ENCODE assay signal across 20 cellular contexts in the genomic region with DNA sequence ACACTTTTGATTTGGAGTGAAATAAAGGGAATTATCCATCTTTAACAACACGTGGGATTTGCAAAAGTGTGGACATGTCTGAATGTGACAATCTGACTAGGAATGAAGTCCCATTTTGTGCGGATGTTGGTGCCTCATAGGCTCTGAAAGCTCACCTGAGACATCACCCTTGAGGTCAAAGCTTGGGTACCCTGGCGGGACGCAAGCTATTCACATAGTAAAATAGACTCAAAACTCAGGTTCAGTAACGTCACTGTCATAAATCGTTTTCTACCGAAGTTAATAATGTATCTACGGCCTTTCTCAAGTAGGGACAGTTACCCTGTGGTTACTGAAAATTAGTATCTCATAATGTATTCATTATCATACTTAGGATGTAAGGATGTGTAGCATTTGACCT.
A peak's percentile ranks its signal among the peaks of the same experiment; 100 is the strongest.
DNase-seq lines count a peak whose midpoint lies in the region; ATAC-seq and TF ChIP-seq lines count a peak whose summit lies in the region.
"Had no signal": no experiment of that assay in that cellular context is flagged by ENCODE, and none has a peak within 500 bp of the region (broad histone marks: within the 10 kb centered on the region; RNA-seq: fewer than 3 reads in every experiment).

No MANE protein-coding gene starts in this region.

- peaks cover 7% of the 10 kb centered on the region for H3K27me3 Mint-ChIP-seq in glutamatergic neuron (ENCODE audit: unreplicated experiment)
- H3K27me3 Mint-ChIP-seq in nephron (ENCODE audit: low read depth) = no peaks in the 10 kb centered on the region

- no peaks in the 10 kb centered on the region for H3K9me2 ChIP-seq in Karpas-422 (replicated peaks; ENCODE audit: insufficient read depth, low read length)

- H3K4me1 ChIP-seq in Karpas-422 (ENCODE audit: low read length) (no peaks in the 10 kb centered on the region), rectal smooth muscle tissue (ENCODE audit: control insufficient read depth, insufficient read depth, low read length) (peaks cover 33% of the 10 kb centered on the region)
- H3K4me1 ChIP-seq: A549 had no signal

- H3K36me3 Mint-ChIP-seq in glutamatergic neuron (ENCODE audit: unreplicated experiment) (no peaks in the 10 kb centered on the region), nephron (ENCODE audit: low read depth) (peaks cover 36% of the 10 kb centered on the region)
- H3K36me3 Mint-ChIP-seq: CD8-positive, alpha-beta T cell had no signal

- no peak overlapping the region for H3K4me2 ChIP-seq in Karpas-422 (ENCODE audit: low read depth, low read length, poor library complexity, severe bottlenecking)
- H3K4me2 ChIP-seq: A549 had no signal

- H3K9me3 ChIP-seq in Karpas-422 (ENCODE audit: low read length) = no peaks in the 10 kb centered on the region
- H3K9me3 ChIP-seq: A549, Caco-2 had no signal

- H3K9ac ChIP-seq in Karpas-422 (ENCODE audit: low read length) (no peak overlapping the region), rectal smooth muscle tissue (ENCODE audit: low read length) (no peak overlapping the region)
- H3K9ac ChIP-seq: BLaER1 treated with 17β-estradiol and CSF1 and Interleukin-3, amounts not matched to agents 10 nM and 100 nM had no signal

- DNase-seq in Karpas-422 (peak; percentile 12), glutamatergic neuron (no peak), activated gamma-delta T cell (lab: John Stamatoyannopoulos, UW) (no peak), NCI-H1105 (lab: John Stamatoyannopoulos, UW) (no peak)
- DNase-seq: AML-193; Caco-2; Calu3; CD4-positive, alpha-beta T cell; CD8-positive, alpha-beta T cell; DMS79 treated with DMSO at 0.1 percent for 48 hours; GF-D8 had no signal

- H3K9me3 Mint-ChIP-seq in glutamatergic neuron (ENCODE audit: unreplicated experiment) = peaks cover 11% of the 10 kb centered on the region
- H3K9me3 Mint-ChIP-seq in nephron = no peaks in the 10 kb centered on the region
- H3K9me3 Mint-ChIP-seq: CD4-positive, alpha-beta T cell; CD8-positive, alpha-beta T cell had no signal

- peaks cover 44% of the 10 kb centered on the region for H3K4me1 Mint-ChIP-seq in glutamatergic neuron (ENCODE audit: low read depth, unreplicated experiment)
- H3K4me1 Mint-ChIP-seq in nephron = peaks cover 62% of the 10 kb centered on the region
- H3K4me1 Mint-ChIP-seq: B cell had no signal

- TF ChIP-seq CTCF in glutamatergic neuron (IDR thresholded peaks at IDR 0.05; ENCODE audit: partially characterized antibody, unreplicated experiment) (no peak), nephron (IDR thresholded peaks at IDR 0.05; ENCODE audit: unreplicated experiment in 3 of 3) (no peak)

- no peak overlapping the region for H2AFZ ChIP-seq in Karpas-422 (ENCODE audit: low read length)

- no peak for ATAC-seq in HG02588 (IDR thresholded peaks at IDR 0.05; ENCODE audit: unreplicated experiment)
- ATAC-seq: A549; CD8-positive, alpha-beta T cell; GM12878 had no signal

- no peak overlapping the region for H3K27ac ChIP-seq in Karpas-422 (ENCODE audit: low read length)
- H3K27ac ChIP-seq in rectal smooth muscle tissue (ENCODE audit: low read depth, low read length) = peak overlapping the region; percentile 48
- H3K27ac ChIP-seq: 22Rv1, A549, C4-2B had no signal

- H3K27ac Mint-ChIP-seq in glutamatergic neuron (ENCODE audit: unreplicated experiment) (peak overlapping the region; percentile 86), nephron (peak overlapping the region; percentile 77 to 89 (median 87))
- H3K27ac Mint-ChIP-seq: B cell; CD4-positive, alpha-beta T cell; CD8-positive, alpha-beta T cell had no signal

- H3K36me3 ChIP-seq in Karpas-422 (ENCODE audit: insufficient read depth, low read length) = no peaks in the 10 kb centered on the region
- no peaks in the 10 kb centered on the region for H3K36me3 ChIP-seq in rectal smooth muscle tissue (ENCODE audit: control insufficient read depth, insufficient read depth, low read length)

- H3K79me2 ChIP-seq in Karpas-422 (ENCODE audit: low read length) = no peaks in the 10 kb centered on the region

- no peaks in the 10 kb centered on the region for H4K20me1 ChIP-seq in Karpas-422 (ENCODE audit: insufficient read depth, low read depth, low read length)

- no peaks in the 10 kb centered on the region for H3K27me3 ChIP-seq in Karpas-422 (ENCODE audit: low read length)
- H3K27me3 ChIP-seq in rectal smooth muscle tissue (ENCODE audit: control insufficient read depth, insufficient read depth, low read length) = no peaks in the 10 kb centered on the region
- H3K27me3 ChIP-seq: BLaER1 treated with 17β-estradiol and CSF1 and Interleukin-3, amounts not matched to agents 10 nM and 100 nM had no signal

- no peak overlapping the region for H3K4me3 ChIP-seq in Karpas-422 (ENCODE audit: low read length)
- H3K4me3 ChIP-seq in rectal smooth muscle tissue (ENCODE audit: low read length) = no peak overlapping the region
- H3K4me3 ChIP-seq: A549; BLaER1 treated with 17β-estradiol and CSF1 and Interleukin-3, amounts not matched to agents 10 nM and 100 nM; GM12878 had no signal

- peak overlapping the region; percentile 34 for H3K4me3 Mint-ChIP-seq in glutamatergic neuron (ENCODE audit: unreplicated experiment)
- H3K4me3 Mint-ChIP-seq in nephron = no peak overlapping the region
- H3K4me3 Mint-ChIP-seq: B cell; CD4-positive, alpha-beta T cell; CD8-positive, alpha-beta T cell had no signal
